34 cellular contexts compared by ENCODE assay signal in genomic region chr5:139942243-139942642, GRCh38.
"Had no signal": no experiment of that assay in that cellular context is flagged by ENCODE, and none has a peak within 500 bp of the region (broad histone marks: within the 10 kb centered on the region; RNA-seq: fewer than 3 reads in every experiment).

No MANE protein-coding gene starts in this region.

- H3K36me3 ChIP-seq: MG63 had no signal

- H3K4me3 ChIP-seq: MG63 had no signal

- DNase-seq: Kasumi-1, MG63, MM.1S, MV-4-11, NCI-H1048, NCI-H1092, NCI-H1092 treated with DMSO at 0.1 percent for 48 hours, NCI-H1105, NCI-H1105 treated with DMSO at 0.1 percent for 48 hours, NCI-H1417, NCI-H1417 treated with DMSO at 0.1 percent for 48 hours, NCI-H1436, NCI-H1436 treated with DMSO at 0.1 percent for 48 hours, NCI-H146, NCI-H1694, NCI-H1694 treated with DMSO at 0.1 percent for 48 hours, NCI-H187, NCI-H187 treated with DMSO at 0.1 percent for 48 hours, NCI-H1930, NCI-H2029, NCI-H2029 treated with DMSO at 0.1 percent for 48 hours, NCI-H2081 treated with DMSO at 0.1 percent for 48 hours, NCI-H2107, NCI-H2171, NCI-H2171 treated with DMSO at 0.1 percent for 48 hours, NCI-H2227 treated with DMSO at 0.1 percent for 48 hours, NCI-H226, NCI-H345, NCI-H446, NCI-H446 treated with DMSO at 0.1 percent for 48 hours, NCI-H510A, NCI-H510A treated with DMSO at 0.1 percent for 48 hours, NCI-H524, NCI-H524 treated with DMSO at 0.1 percent for 48 hours had no signal
